17 cellular contexts compared by ENCODE assay signal in the genomic region with DNA sequence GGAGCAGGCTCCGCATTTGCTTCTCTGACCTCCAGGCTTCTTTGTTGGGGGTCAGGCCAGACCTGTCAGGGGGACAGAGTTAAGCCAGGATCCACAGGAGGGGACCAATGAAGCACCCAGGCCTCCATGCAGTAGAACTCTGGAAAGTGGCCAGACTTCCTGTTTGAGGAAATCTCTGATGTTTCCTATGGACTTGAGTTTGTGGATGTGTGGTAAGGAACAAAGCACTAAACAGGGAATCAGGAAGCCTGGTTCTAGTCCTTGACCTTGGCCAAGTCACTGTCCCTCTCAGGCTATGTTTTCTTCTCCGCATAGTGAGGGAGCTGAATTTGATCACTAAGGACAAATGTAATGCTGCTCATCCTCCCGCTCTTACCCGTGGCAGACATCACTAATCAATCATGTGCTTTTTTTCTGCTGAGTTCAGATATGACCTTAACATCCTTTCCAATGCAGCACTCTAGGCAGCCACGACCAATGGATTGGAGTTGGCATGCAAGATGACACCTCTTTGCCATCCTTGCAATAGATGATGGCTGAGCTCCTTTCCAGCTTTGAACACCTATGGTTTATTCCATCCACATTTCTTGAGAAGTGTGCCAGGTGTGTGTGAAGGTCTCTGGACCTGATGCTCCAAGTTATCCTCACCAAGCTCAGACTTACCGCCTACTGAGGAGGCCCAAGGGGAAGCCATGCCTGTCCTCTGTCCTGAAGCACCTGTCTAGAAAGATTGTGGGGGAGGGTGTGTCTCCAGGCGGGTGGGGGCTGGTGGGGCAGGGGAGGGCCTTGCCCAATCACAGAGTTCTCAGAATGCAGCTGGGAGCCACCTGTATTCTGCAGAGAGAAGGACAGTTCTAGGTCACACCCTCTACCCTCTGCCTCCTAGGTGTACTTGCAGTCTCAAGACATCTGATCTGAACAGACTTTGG. TPM values are rescaled to one million over a fixed set of nuclear protein-coding genes. Genes with fewer than 3 reads are reported as not detected.
A peak's percentile ranks its signal among the peaks of the same experiment; 100 is the strongest.
DNase-seq lines count a peak whose midpoint lies in the region; TF ChIP-seq lines count a peak whose summit lies in the region.
"Had no signal": no experiment of that assay in that cellular context is flagged by ENCODE, and none has a peak within 500 bp of the region (broad histone marks: within the 10 kb centered on the region; RNA-seq: fewer than 3 reads in every experiment).

No MANE protein-coding gene starts in this region.

- H3K9me3 Mint-ChIP-seq in CD8-positive, alpha-beta memory T cell: no peaks in the 10 kb centered on the region
- H3K9me3 Mint-ChIP-seq in activated naive CD8-positive, alpha-beta T cell (ENCODE audit: low read depth): no peaks in the 10 kb centered on the region
- no peaks in the 10 kb centered on the region for H3K9me3 Mint-ChIP-seq in nephron
- H3K9me3 Mint-ChIP-seq: memory B cell had no signal

- no peaks in the 10 kb centered on the region for H3K27me3 Mint-ChIP-seq in CD8-positive, alpha-beta memory T cell
- no peaks in the 10 kb centered on the region for H3K27me3 Mint-ChIP-seq in activated naive CD8-positive, alpha-beta T cell
- H3K27me3 Mint-ChIP-seq in nephron (ENCODE audit: low read depth): peaks cover 16% of the 10 kb centered on the region
- H3K27me3 Mint-ChIP-seq: memory B cell had no signal

- no peaks in the 10 kb centered on the region for H3K9me3 ChIP-seq in CD8-positive, alpha-beta memory T cell (ENCODE audit: low read length)
- H3K9me3 ChIP-seq: tibial artery had no signal

- no peaks in the 10 kb centered on the region for H3K27me3 ChIP-seq in CD8-positive, alpha-beta memory T cell (ENCODE audit: insufficient read depth, low read length, poor library complexity, severe bottlenecking)
- H3K27me3 ChIP-seq: tibial artery had no signal

- no peak overlapping the region for H3K4me3 ChIP-seq in CD8-positive, alpha-beta memory T cell (ENCODE audit: low read length)
- H3K4me3 ChIP-seq: coronary artery, tibial artery had no signal

- CTCF ChIA-PET in CD8-positive, alpha-beta memory T cell (lab: Charles Lee): interaction anchor here (1.0 to 3.5 kb wide), 5 partner anchors 8 to 80 kb away, joined by 3 to 19 read pairs (median 3); a partner anchor contains a TSS

- peak overlapping the region in 1 of 7 donors; percentile 21 for H3K4me3 Mint-ChIP-seq in CD8-positive, alpha-beta memory T cell
- no peak overlapping the region for H3K4me3 Mint-ChIP-seq in activated naive CD8-positive, alpha-beta T cell
- H3K4me3 Mint-ChIP-seq in nephron: no peak overlapping the region
- H3K4me3 Mint-ChIP-seq: memory B cell had no signal

- no peak for TF ChIP-seq CTCF in nephron (IDR thresholded peaks at IDR 0.05; ENCODE audit: unreplicated experiment in 3 of 3)

- peak overlapping the region; percentile 54 to 95 (median 84) for H3K27ac Mint-ChIP-seq in CD8-positive, alpha-beta memory T cell
- peak overlapping the region; percentile 62 for H3K27ac Mint-ChIP-seq in activated naive CD8-positive, alpha-beta T cell
- peak overlapping the region; percentile 34 to 88 (median 85) for H3K27ac Mint-ChIP-seq in nephron
- H3K27ac Mint-ChIP-seq: memory B cell had no signal

- no peak overlapping the region for H3K27ac ChIP-seq in CD8-positive, alpha-beta memory T cell (ENCODE audit: low read depth, low read length)
- H3K27ac ChIP-seq: coronary artery, tibial artery had no signal

- POLR2A ChIA-PET in CD8-positive, alpha-beta memory T cell (lab: Charles Lee): interaction anchor here (0.7 kb wide), 1 partner anchor 34 kb away, joined by 3 read pairs; no protein-coding TSS in a partner anchor

- H3K4me1 ChIP-seq in CD8-positive, alpha-beta memory T cell (ENCODE audit: insufficient read depth, low read length): peaks cover 16% of the 10 kb centered on the region

- DNase-seq in activated CD4-positive, CD25-positive, alpha-beta regulatory T cell treated with anti-CD3 and anti-CD28 coated beads, Interleukin-2, amount 50 U/mL, for 72 hours: peak; percentile 24
- DNase-seq in activated CD4-positive, CD25-positive, alpha-beta regulatory T cell (lab: John Stamatoyannopoulos, UW): no peak
- no peak for DNase-seq in CD8-positive, alpha-beta memory T cell
- DNase-seq in AG08396 (ENCODE audit: low spot score): no peak
- no peak for DNase-seq in NK-92 treated with Interleukin-12 subunit alpha and Interleukin-12 subunit beta, amount 100 ng/mL, for 24 hours (lab: John Stamatoyannopoulos, UW)
- DNase-seq in CD1c-positive myeloid dendritic cell (ENCODE audit: extremely low spot score): no peak
- DNase-seq: activated CD8-positive, alpha-beta memory T cell treated with anti-CD3 and anti-CD28 coated beads for 24 hours; anterior cingulate cortex; NCI-H2107; stimulated activated CD4-positive, alpha-beta T cell treated with anti-CD3 and anti-CD28 coated beads, Interleukin-12 subunit alpha, Interleukin-12 subunit beta, amount 100 ng/mL, for 4 hours; SW 1271 had no signal

- peaks cover 16% of the 10 kb centered on the region for H3K36me3 ChIP-seq in CD8-positive, alpha-beta memory T cell (ENCODE audit: insufficient read depth, low read length)

- H3K4me1 Mint-ChIP-seq in CD8-positive, alpha-beta memory T cell: peaks cover 45 to 69% (median 47%) of the 10 kb centered on the region in 3 donors
- H3K4me1 Mint-ChIP-seq in activated naive CD8-positive, alpha-beta T cell (ENCODE audit: low read depth): peaks cover 33% of the 10 kb centered on the region
- peaks cover 64% of the 10 kb centered on the region for H3K4me1 Mint-ChIP-seq in nephron

- peaks cover 9 to 65% (median 13%) of the 10 kb centered on the region in 3 donors for H3K36me3 Mint-ChIP-seq in CD8-positive, alpha-beta memory T cell
- peaks cover 17% of the 10 kb centered on the region for H3K36me3 Mint-ChIP-seq in activated naive CD8-positive, alpha-beta T cell
- peaks cover 4% of the 10 kb centered on the region for H3K36me3 Mint-ChIP-seq in nephron (ENCODE audit: low read depth)

RNA-seq across cellular contexts. Expression of a gene that starts 9.9 kb away (rescaled TPM):
- total RNA-seq in CD8-positive, alpha-beta memory T cell: 100 to 1,000 TPM; 163 to 170 TPM
- 62.1 TPM for polyA plus RNA-seq in CD8-positive, alpha-beta memory T cell

RNA-seq across cellular contexts. Expression of a gene that starts 39.4 kb away (rescaled TPM):
- 100 to 1,000 TPM; 106 to 111 TPM for total RNA-seq in CD8-positive, alpha-beta memory T cell
- 45.9 TPM for polyA plus RNA-seq in CD8-positive, alpha-beta memory T cell

RNA-seq across cellular contexts. Expression of a gene that starts 52.1 kb away (rescaled TPM):
- under 1 TPM in 1 of 2 experiments, not detected in 1; 0.07 TPM for total RNA-seq in CD8-positive, alpha-beta memory T cell
- polyA plus RNA-seq in CD8-positive, alpha-beta memory T cell: not detected
- total RNA-seq: OCI-LY7 had no signal

RNA-seq across cellular contexts. Expression of a gene that starts 53.9 kb away (rescaled TPM):
- 1 to 10 TPM; 2.9 to 3.0 TPM for total RNA-seq in CD8-positive, alpha-beta memory T cell
- not detected for polyA plus RNA-seq in CD8-positive, alpha-beta memory T cell
- total RNA-seq: OCI-LY7 had no signal

RNA-seq across cellular contexts. Expression of a gene that starts 55.3 kb away (rescaled TPM):
- 100 to 1,000 TPM; 297 to 299 TPM for total RNA-seq in CD8-positive, alpha-beta memory T cell
- polyA plus RNA-seq in CD8-positive, alpha-beta memory T cell: 46.0 TPM
